ENCODE assay signal across 16 cellular contexts in the genomic region with DNA sequence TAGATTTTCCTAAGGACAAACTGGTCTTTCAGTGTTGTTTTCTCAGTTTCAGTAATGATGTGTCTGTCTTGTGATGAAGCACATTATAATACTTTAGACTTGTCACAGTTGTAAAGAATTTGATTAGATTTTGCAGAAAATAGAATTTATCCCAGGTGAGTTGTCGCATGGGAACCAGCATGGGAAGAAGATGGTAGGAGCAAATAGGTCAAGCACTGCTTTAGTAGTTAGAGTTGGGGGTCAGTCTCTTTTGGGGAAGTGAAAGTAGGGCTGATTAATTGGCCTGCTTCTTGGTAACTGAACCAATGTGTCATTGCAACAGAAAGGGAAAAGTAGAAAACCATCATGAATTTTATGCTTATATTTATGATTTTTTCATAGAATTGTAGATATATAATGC.
A peak's percentile ranks its signal among the peaks of the same experiment; 100 is the strongest.
DNase-seq lines count a peak whose midpoint lies in the region; ATAC-seq and TF ChIP-seq lines count a peak whose summit lies in the region.
"Had no signal": no experiment of that assay in that cellular context is flagged by ENCODE, and none has a peak within 500 bp of the region (broad histone marks: within the 10 kb centered on the region; RNA-seq: fewer than 3 reads in every experiment).

No MANE protein-coding gene starts in this region.

- intact Hi-C loops in activated T-helper 2 cell treated with anti-CD3 and anti-CD28 coated beads, Interferon-gamma antibody, Interleukin-2, Interleukin-4, amounts not matched to agents 10 μg/mL and 5 μg/mL and 100 μg/mL, durations not matched to agents 14 hours and 24 hours and 36 hours (cut with micrococcal nuclease) = no loop called here

- TF ChIP-seq POLR2A in NB4 (IDR thresholded peaks at IDR 0.05; ENCODE audit: extremely low read depth, insufficient read length) = no peak

- H3K36me3 Mint-ChIP-seq in activated naive CD4-positive, alpha-beta T cell treated with anti-CD3 and anti-CD28 coated beads, Interleukin-2, amount 50 U/mL, for 72 hours = no peaks in the 10 kb centered on the region
- peaks cover 3% of the 10 kb centered on the region for H3K36me3 Mint-ChIP-seq in activated T-helper 2 cell treated with anti-CD3 and anti-CD28 coated beads, Interferon-gamma antibody, Interleukin-2, Interleukin-4, amounts not matched to agents 10 μg/mL and 5 μg/mL and 100 μg/mL, durations not matched to agents 14 hours and 24 hours and 36 hours (ENCODE audit: low read depth)

- peak; percentile 56 for DNase-seq in NB4 (ENCODE audit: low read depth)
- no peak for DNase-seq in activated naive CD4-positive, alpha-beta T cell treated with anti-CD3 and anti-CD28 coated beads, Interleukin-2, amount 50 U/mL, for 72 hours (ENCODE audit: low spot score in 2 of 2)
- no peak for DNase-seq in occipital lobe (lab: John Stamatoyannopoulos, UW)
- DNase-seq in KBM-7 = no peak
- DNase-seq in activated T-helper 2 cell treated with anti-CD3 and anti-CD28 coated beads, Interferon-gamma antibody, Interleukin-2, Interleukin-4, amounts not matched to agents 10 μg/mL and 5 μg/mL and 100 μg/mL, durations not matched to agents 14 hours and 24 hours and 36 hours (ENCODE audit: low spot score) = no peak
- DNase-seq: activated CD8-positive, alpha-beta memory T cell treated with anti-CD3 and anti-CD28 coated beads for 24 hours; activated gamma-delta T cell; EL; NCI-H1092 treated with DMSO at 0.1 percent for 48 hours; NCI-H2227 treated with DMSO at 0.1 percent for 48 hours; transverse colon had no signal

- ATAC-seq in GM18499 (IDR thresholded peaks at IDR 0.05; ENCODE audit: insufficient read depth, unreplicated experiment) (peak; percentile 79), GM19463 (IDR thresholded peaks at IDR 0.05; ENCODE audit: unreplicated experiment) (peak; percentile 91), HG02973 (IDR thresholded peaks at IDR 0.05; ENCODE audit: unreplicated experiment) (peak; percentile 69)
- ATAC-seq in activated naive CD4-positive, alpha-beta T cell treated with anti-CD3 and anti-CD28 coated beads, Interleukin-2, amount 50 U/mL, for 72 hours = no peak
- ATAC-seq: HepG2 had no signal

- no peak for TF ChIP-seq CTCF in NB4 (IDR thresholded peaks at IDR 0.05; ENCODE audit: low read depth, low read length)

- no peaks in the 10 kb centered on the region for H3K4me1 Mint-ChIP-seq in activated T-helper 2 cell treated with anti-CD3 and anti-CD28 coated beads, Interferon-gamma antibody, Interleukin-2, Interleukin-4, amounts not matched to agents 10 μg/mL and 5 μg/mL and 100 μg/mL, durations not matched to agents 14 hours and 24 hours and 36 hours (ENCODE audit: low read depth)
- H3K4me1 Mint-ChIP-seq: memory B cell had no signal

- H3K27me3 Mint-ChIP-seq in activated T-helper 2 cell treated with anti-CD3 and anti-CD28 coated beads, Interferon-gamma antibody, Interleukin-2, Interleukin-4, amounts not matched to agents 10 μg/mL and 5 μg/mL and 100 μg/mL, durations not matched to agents 14 hours and 24 hours and 36 hours (ENCODE audit: low read depth) = no peaks in the 10 kb centered on the region
- H3K27me3 Mint-ChIP-seq: memory B cell had no signal

- no peak overlapping the region for H3K27ac Mint-ChIP-seq in activated naive CD4-positive, alpha-beta T cell treated with anti-CD3 and anti-CD28 coated beads, Interleukin-2, amount 50 U/mL, for 72 hours
- H3K27ac Mint-ChIP-seq in activated T-helper 2 cell treated with anti-CD3 and anti-CD28 coated beads, Interferon-gamma antibody, Interleukin-2, Interleukin-4, amounts not matched to agents 10 μg/mL and 5 μg/mL and 100 μg/mL, durations not matched to agents 14 hours and 24 hours and 36 hours = no peak overlapping the region
- H3K27ac Mint-ChIP-seq: memory B cell had no signal

- in situ Hi-C loops in KBM-7 (cut with MboI; ENCODE audit: low pct_unique_long_range_greater_than_20kb, low sequenced_read_pairs) = no loop called here

- H3K4me3 ChIP-seq in NB4 (ENCODE audit: low read depth, low read length) = no peak overlapping the region
- H3K4me3 ChIP-seq: transverse colon had no signal

- H3K4me3 Mint-ChIP-seq in activated T-helper 2 cell treated with anti-CD3 and anti-CD28 coated beads, Interferon-gamma antibody, Interleukin-2, Interleukin-4, amounts not matched to agents 10 μg/mL and 5 μg/mL and 100 μg/mL, durations not matched to agents 14 hours and 24 hours and 36 hours (ENCODE audit: low read depth) = no peak overlapping the region
- H3K4me3 Mint-ChIP-seq: memory B cell had no signal

- no peaks in the 10 kb centered on the region for H3K9me3 Mint-ChIP-seq in activated naive CD4-positive, alpha-beta T cell treated with anti-CD3 and anti-CD28 coated beads, Interleukin-2, amount 50 U/mL, for 72 hours
- no peaks in the 10 kb centered on the region for H3K9me3 Mint-ChIP-seq in activated T-helper 2 cell treated with anti-CD3 and anti-CD28 coated beads, Interferon-gamma antibody, Interleukin-2, Interleukin-4, amounts not matched to agents 10 μg/mL and 5 μg/mL and 100 μg/mL, durations not matched to agents 14 hours and 24 hours and 36 hours
- H3K9me3 Mint-ChIP-seq: memory B cell had no signal

Comparison
In these comparisons a context has a peak if more than half of its experiments do, and no peak if none do; other contexts are left out.
1. ATAC-seq: peak in GM18499 (single experiment), GM19463 (single experiment) and HG02973 (single experiment); none in activated naive CD4-positive, alpha-beta T cell treated with anti-CD3 and anti-CD28 coated beads, Interleukin-2, amount 50 U/mL, for 72 hours (0 of 2).